In genomic region chr7:151233804-151234203, GRCh38 we compare ENCODE assay signal across 1 cellular context.
TF ChIP-seq lines count a peak whose summit lies in the region.

No MANE protein-coding gene starts in this region.

TF ChIP-seq in endothelial cell of umbilical vein, 7 proteins besides CTCF, POLR2A, EP300 and RAD21:
- TF ChIP-seq EZH2 (IDR thresholded peaks at IDR 0.05; ENCODE audit: borderline replicate concordance, low read depth, low read length, severe bottlenecking) = no peak
- no peak for TF ChIP-seq FOS (IDR thresholded peaks at IDR 0.05; ENCODE audit: borderline replicate concordance, insufficient read depth, low read length)
- no peak for TF ChIP-seq MYC (IDR thresholded peaks at IDR 0.05; ENCODE audit: low read depth, low read length)
- TF ChIP-seq POLR2AphosphoS5 (IDR thresholded peaks at IDR 0.05; ENCODE audit: insufficient read depth, low read depth, low read length) = no peak
- TF ChIP-seq MAX (IDR thresholded peaks at IDR 0.05; ENCODE audit: insufficient read depth, insufficient read length) = no peak
- TF ChIP-seq JUN (IDR thresholded peaks at IDR 0.05; ENCODE audit: borderline replicate concordance, insufficient read depth, insufficient read length, low read depth) = no peak
- no peak for TF ChIP-seq GATA2 (IDR thresholded peaks at IDR 0.05; ENCODE audit: insufficient read depth, insufficient read length, low read depth, low read length)
